In the genomic region with DNA sequence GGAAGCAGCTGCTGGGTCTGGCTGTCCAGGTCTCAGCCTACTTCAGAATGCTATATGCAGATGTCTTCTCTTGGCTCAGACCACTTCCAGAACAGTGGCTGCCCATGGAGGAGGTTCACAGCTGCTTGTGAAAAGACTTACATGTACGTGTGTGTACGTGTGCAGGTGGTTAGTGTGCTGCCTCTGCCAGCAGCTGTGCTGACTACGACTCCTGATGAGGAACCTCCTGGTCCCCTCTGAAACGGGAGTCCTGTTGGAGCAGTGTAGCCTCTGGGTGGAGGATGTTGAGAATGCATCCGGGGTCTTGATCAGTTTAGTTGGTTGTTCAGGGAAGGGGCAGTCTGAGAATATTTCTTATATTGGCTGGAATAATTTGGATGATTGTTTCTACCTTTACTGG, we compare ENCODE assay signal across 22 cellular contexts.
"Had no signal": no experiment of that assay in that cellular context is flagged by ENCODE, and none has a peak within 500 bp of the region (broad histone marks: within the 10 kb centered on the region; RNA-seq: fewer than 3 reads in every experiment).

No MANE protein-coding gene starts in this region.

- H3K4me1 ChIP-seq: gastroesophageal sphincter, right atrium auricular region, upper lobe of right lung had no signal

- H3K27me3 ChIP-seq: gastroesophageal sphincter, hepatocyte, right atrium auricular region, upper lobe of right lung had no signal

- H3K9me3 ChIP-seq: gastroesophageal sphincter, right atrium auricular region, thoracic aorta, upper lobe of right lung had no signal

- H3K4me3 Mint-ChIP-seq: activated CD4-positive, alpha-beta memory T cell treated with anti-CD3 and anti-CD28 coated beads, Interleukin-2, amount 10 ng/mL, durations not matched to agents 7 days and 5 days; activated CD4-positive, alpha-beta T cell treated with anti-CD3 and anti-CD28 coated beads, Interleukin-2, amount 10 ng/mL, durations not matched to agents 24 days and 14 days; activated naive CD4-positive, alpha-beta T cell treated with anti-CD3 and anti-CD28 coated beads, Interleukin-2, amount 50 U/mL, for 24 hours; activated naive CD8-positive, alpha-beta T cell treated with anti-CD3 and anti-CD28 coated beads, Interleukin-2, amount 50 U/mL, for 24 hours; activated T-cell treated with anti-CD3 and anti-CD28 coated beads, Interleukin-2, amount 50 U/mL, for 24 hours; memory B cell; natural killer cell treated with Interleukin-12 subunit alpha and Interleukin-12 subunit beta and Interleukin-15 and Interleukin-18, amount 100 ng/mL, for 72 hours had no signal

- H3K4me2 ChIP-seq: hepatocyte had no signal

- H3K27me3 Mint-ChIP-seq: activated CD4-positive, alpha-beta memory T cell treated with anti-CD3 and anti-CD28 coated beads, Interleukin-2, amount 10 ng/mL, durations not matched to agents 7 days and 5 days; activated naive CD4-positive, alpha-beta T cell treated with anti-CD3 and anti-CD28 coated beads, Interleukin-2, amount 50 U/mL, for 24 hours; activated naive CD8-positive, alpha-beta T cell treated with anti-CD3 and anti-CD28 coated beads, Interleukin-2, amount 50 U/mL, for 24 hours had no signal

- H3K36me3 Mint-ChIP-seq: activated naive CD4-positive, alpha-beta T cell treated with anti-CD3 and anti-CD28 coated beads, Interleukin-2, amount 50 U/mL, for 24 hours; memory B cell; natural killer cell treated with Interleukin-12 subunit alpha and Interleukin-12 subunit beta and Interleukin-15 and Interleukin-18, amount 100 ng/mL, for 72 hours had no signal

- H3K9me3 Mint-ChIP-seq: activated CD4-positive, alpha-beta memory T cell treated with anti-CD3 and anti-CD28 coated beads, Interleukin-2, amount 10 ng/mL, durations not matched to agents 7 days and 5 days; activated CD4-positive, alpha-beta T cell treated with anti-CD3 and anti-CD28 coated beads, Interleukin-2, amount 10 ng/mL, durations not matched to agents 24 days and 14 days; activated naive CD4-positive, alpha-beta T cell treated with anti-CD3 and anti-CD28 coated beads, Interleukin-2, amount 50 U/mL, for 24 hours; activated naive CD8-positive, alpha-beta T cell treated with anti-CD3 and anti-CD28 coated beads, Interleukin-2, amount 50 U/mL, for 24 hours; activated T-cell treated with anti-CD3 and anti-CD28 coated beads, Interleukin-2, amount 50 U/mL, for 24 hours; memory B cell; natural killer cell treated with Interleukin-12 subunit alpha and Interleukin-12 subunit beta and Interleukin-15 and Interleukin-18, amount 100 ng/mL, for 72 hours had no signal

- H3K4me3 ChIP-seq: gastroesophageal sphincter, hepatocyte, right atrium auricular region, thoracic aorta, upper lobe of right lung had no signal

- H3K36me3 ChIP-seq: gastroesophageal sphincter, right atrium auricular region, thoracic aorta, upper lobe of right lung had no signal

- FAIRE-seq: colon had no signal

- DNase-seq: activated CD4-positive, alpha-beta memory T cell treated with anti-CD3 and anti-CD28 coated beads, Interleukin-2, amount 10 ng/mL, durations not matched to agents 7 days and 5 days; activated CD4-positive, alpha-beta T cell treated with anti-CD3 and anti-CD28 coated beads, Interleukin-2, amount 10 ng/mL, durations not matched to agents 24 days and 14 days; activated CD4-positive, CD25-positive, alpha-beta regulatory T cell treated with anti-CD3 and anti-CD28 coated beads, Interleukin-2, amount 50 U/mL, for 72 hours; activated CD8-positive, alpha-beta memory T cell treated with anti-CD3 and anti-CD28 coated beads, Interleukin-2, amount 50 U/mL, for 48 hours; activated gamma-delta T cell; activated naive CD8-positive, alpha-beta T cell treated with anti-CD3 and anti-CD28 coated beads, Interleukin-2, amount 50 U/mL, for 24 hours; activated T-cell treated with anti-CD3 and anti-CD28 coated beads, Interleukin-2, amount 50 U/mL, for 24 hours; amygdala; dermis blood vessel endothelial cell; effector CD8-positive, alpha-beta T cell; stimulated activated CD4-positive, alpha-beta T cell treated with anti-CD3 and anti-CD28 coated beads, Interleukin-2, amount 100 ng/mL, for 48 hours; stimulated activated naive CD8-positive, alpha-beta T cell treated with anti-CD3 and anti-CD28 coated beads, Interleukin-15, Interleukin-2, amounts not matched to agents 100 U/mL and 50 U/mL, for 24 hours; T-helper 2 cell; upper lobe of right lung had no signal

- H3K27ac ChIP-seq: gastroesophageal sphincter, hepatocyte, right atrium auricular region, thoracic aorta, upper lobe of right lung had no signal

- H3K79me2 ChIP-seq: hepatocyte had no signal

- ATAC-seq: gastroesophageal sphincter; natural killer cell treated with Interleukin-12 subunit alpha and Interleukin-12 subunit beta and Interleukin-15 and Interleukin-18, amount 100 ng/mL, for 72 hours; upper lobe of right lung had no signal

- H3K4me1 Mint-ChIP-seq: activated CD4-positive, alpha-beta memory T cell treated with anti-CD3 and anti-CD28 coated beads, Interleukin-2, amount 10 ng/mL, durations not matched to agents 7 days and 5 days; activated CD4-positive, alpha-beta T cell treated with anti-CD3 and anti-CD28 coated beads, Interleukin-2, amount 10 ng/mL, durations not matched to agents 24 days and 14 days; activated naive CD4-positive, alpha-beta T cell treated with anti-CD3 and anti-CD28 coated beads, Interleukin-2, amount 50 U/mL, for 24 hours; memory B cell had no signal

- H2AFZ ChIP-seq: hepatocyte had no signal

- H3K27ac Mint-ChIP-seq: activated CD4-positive, alpha-beta memory T cell treated with anti-CD3 and anti-CD28 coated beads, Interleukin-2, amount 10 ng/mL, durations not matched to agents 7 days and 5 days; activated CD4-positive, alpha-beta T cell treated with anti-CD3 and anti-CD28 coated beads, Interleukin-2, amount 10 ng/mL, durations not matched to agents 24 days and 14 days; activated naive CD4-positive, alpha-beta T cell treated with anti-CD3 and anti-CD28 coated beads, Interleukin-2, amount 50 U/mL, for 24 hours; activated naive CD8-positive, alpha-beta T cell treated with anti-CD3 and anti-CD28 coated beads, Interleukin-2, amount 50 U/mL, for 24 hours; activated T-cell treated with anti-CD3 and anti-CD28 coated beads, Interleukin-2, amount 50 U/mL, for 24 hours; memory B cell; natural killer cell treated with Interleukin-12 subunit alpha and Interleukin-12 subunit beta and Interleukin-15 and Interleukin-18, amount 100 ng/mL, for 72 hours had no signal
